1 cellular context compared by ENCODE assay signal in genomic region chr22:42202669-42203068, GRCh38.
TF ChIP-seq lines count a peak whose summit lies in the region.

No MANE protein-coding gene starts in this region.

TF ChIP-seq in IMR-90, 13 proteins besides CTCF, POLR2A, EP300 and RAD21 (continued from another document):
- no peak for TF ChIP-seq NFE2L2 (IDR thresholded peaks at IDR 0.05; ENCODE audit: low read depth, low read length)
- no peak for TF ChIP-seq USF2 (IDR thresholded peaks at IDR 0.05; ENCODE audit: low read depth, low read length)
- no peak for TF ChIP-seq CHD1 (IDR thresholded peaks at IDR 0.05; ENCODE audit: low read depth, low read length)
- TF ChIP-seq FOS (IDR thresholded peaks at IDR 0.05; ENCODE audit: low read depth, low read length): no peak
- TF ChIP-seq CEBPB (IDR thresholded peaks at IDR 0.05; ENCODE audit: low read depth, low read length): no peak
- TF ChIP-seq ELK1 (IDR thresholded peaks at IDR 0.05; ENCODE audit: borderline replicate concordance, low read depth, low read length): no peak
- TF ChIP-seq MXI1 (IDR thresholded peaks at IDR 0.05; ENCODE audit: borderline replicate concordance, low read depth, low read length): no peak
- no peak for TF ChIP-seq RCOR1 (IDR thresholded peaks at IDR 0.05; ENCODE audit: insufficient replicate concordance, low read length)
- no peak for TF ChIP-seq SMC3 (IDR thresholded peaks at IDR 0.05; ENCODE audit: low read depth, low read length)
